1 cellular context compared by ENCODE assay signal in genomic region chr17:8326591-8327583, GRCh38.
TF ChIP-seq lines count a peak whose summit lies in the region.

No MANE protein-coding gene starts in this region.

TF ChIP-seq in A549, 52 proteins besides CTCF, POLR2A, EP300 and RAD21 (continued from another document):
- TF ChIP-seq HMGXB4 (CRISPR knock-in tag; IDR thresholded peaks at IDR 0.05; ENCODE audit: borderline replicate concordance): no peak
- TF ChIP-seq ZC3H11A (IDR thresholded peaks at IDR 0.05): no peak
- no peak for TF ChIP-seq FOSB (CRISPR knock-in tag; IDR thresholded peaks at IDR 0.05)
- TF ChIP-seq KDM5A (IDR thresholded peaks at IDR 0.05): no peak
- TF ChIP-seq CEBPB (IDR thresholded peaks at IDR 0.05): no peak
- no peak for TF ChIP-seq CHD2 (IDR thresholded peaks at IDR 0.05; ENCODE audit: low read length, partially characterized antibody)
- TF ChIP-seq HDAC2 (IDR thresholded peaks at IDR 0.05): no peak
- TF ChIP-seq E2F6 (IDR thresholded peaks at IDR 0.05; ENCODE audit: borderline replicate concordance, low read depth): no peak
- TF ChIP-seq SMC3 (IDR thresholded peaks at IDR 0.05): no peak
